ENCODE assay signal across 2 cellular contexts in genomic region chr1:12446593-12446992, GRCh38.
TF ChIP-seq lines count a peak whose summit lies in the region.

No MANE protein-coding gene starts in this region.

TF ChIP-seq in IMR-90, 13 proteins besides CTCF, POLR2A, EP300 and RAD21:
- TF ChIP-seq, protein P1, sequence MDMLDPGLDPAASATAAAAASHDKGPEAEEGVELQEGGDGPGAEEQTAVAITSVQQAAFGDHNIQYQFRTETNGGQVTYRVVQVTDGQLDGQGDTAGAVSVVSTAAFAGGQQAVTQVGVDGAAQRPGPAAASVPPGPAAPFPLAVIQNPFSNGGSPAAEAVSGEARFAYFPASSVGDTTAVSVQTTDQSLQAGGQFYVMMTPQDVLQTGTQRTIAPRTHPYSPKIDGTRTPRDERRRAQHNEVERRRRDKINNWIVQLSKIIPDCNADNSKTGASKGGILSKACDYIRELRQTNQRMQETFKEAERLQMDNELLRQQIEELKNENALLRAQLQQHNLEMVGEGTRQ (IDR thresholded peaks at IDR 0.05; ENCODE audit: low read depth, low read length) = no peak

TF ChIP-seq in K562, 482 proteins besides CTCF, POLR2A, EP300 and RAD21 (continued from another document):
- TF ChIP-seq ZNF395 (CRISPR knock-in tag; IDR thresholded peaks at IDR 0.05) (0 out of 2 replicates have a peak, but pooled peaks have one; percentile 47), WHSC1 (IDR thresholded peaks at IDR 0.05; ENCODE audit: low read length) (peak; percentile 90), HMGXB4 (CRISPR knock-in tag; IDR thresholded peaks at IDR 0.05) (no peak), ZBTB11 (CRISPR knock-in tag; IDR thresholded peaks at IDR 0.05) (peak in 1 of 3 experiments; percentile 46; a peak in 1 of 6 replicates), ARID2 (IDR thresholded peaks at IDR 0.05) (no peak), CREB3 (tag; conservative IDR thresholded peaks at IDR 0.05; ENCODE audit: low read depth) (0 out of 2 replicates have a peak, but pooled peaks have one; percentile 30)
